8 cellular contexts compared by ENCODE assay signal in genomic region chr13:106083620-106084350, GRCh38.
A peak's percentile ranks its signal among the peaks of the same experiment; 100 is the strongest.
DNase-seq lines count a peak whose midpoint lies in the region; ATAC-seq and TF ChIP-seq lines count a peak whose summit lies in the region.

No MANE protein-coding gene starts in this region.

- no peak overlapping the region for H3K27ac Mint-ChIP-seq in activated CD8-positive, alpha-beta memory T cell treated with anti-CD3 and anti-CD28 coated beads, Interleukin-2, amount 10 ng/mL, durations not matched to agents 7 days and 5 days

- no peak for DNase-seq in AG04449 (ENCODE audit: low read depth, low spot score)
- DNase-seq in HT1080 (ENCODE audit: low read depth): peak; percentile 48
- peak; percentile 59 to 78 for DNase-seq in cardiac fibroblast (ENCODE audit: low read depth in 2 of 2)
- peak; percentile 74 for DNase-seq in midbrain (lab: John Stamatoyannopoulos, UW)
- no peak for DNase-seq in CD1c-positive myeloid dendritic cell (ENCODE audit: extremely low spot score)
- no peak for DNase-seq in activated CD8-positive, alpha-beta memory T cell treated with anti-CD3 and anti-CD28 coated beads, Interleukin-2, amount 10 ng/mL, durations not matched to agents 7 days and 5 days

- no peaks in the 10 kb centered on the region for H3K36me3 Mint-ChIP-seq in activated CD8-positive, alpha-beta memory T cell treated with anti-CD3 and anti-CD28 coated beads, Interleukin-2, amount 10 ng/mL, durations not matched to agents 7 days and 5 days

- ATAC-seq in GM18505 (IDR thresholded peaks at IDR 0.05; ENCODE audit: unreplicated experiment) (peak; percentile 59), HG03571 (IDR thresholded peaks at IDR 0.05; ENCODE audit: unreplicated experiment) (no peak)
- ATAC-seq in activated CD8-positive, alpha-beta memory T cell treated with anti-CD3 and anti-CD28 coated beads, Interleukin-2, amount 10 ng/mL, durations not matched to agents 7 days and 5 days: no peak

- no peaks in the 10 kb centered on the region for H3K9me3 Mint-ChIP-seq in activated CD8-positive, alpha-beta memory T cell treated with anti-CD3 and anti-CD28 coated beads, Interleukin-2, amount 10 ng/mL, durations not matched to agents 7 days and 5 days (ENCODE audit: low read depth)

- no peaks in the 10 kb centered on the region for H3K27me3 Mint-ChIP-seq in activated CD8-positive, alpha-beta memory T cell treated with anti-CD3 and anti-CD28 coated beads, Interleukin-2, amount 10 ng/mL, durations not matched to agents 7 days and 5 days

- CTCF ChIA-PET in AG04449 (lab: Yijun Ruan, JAX): interaction anchor here (0.6 to 2.2 kb wide), 11 partner anchors 14 to 450 kb away, joined by 3 to 6 read pairs (median 3); no protein-coding TSS in a partner anchor
- CTCF ChIA-PET in activated CD8-positive, alpha-beta memory T cell treated with anti-CD3 and anti-CD28 coated beads, Interleukin-2, amount 10 ng/mL, durations not matched to agents 7 days and 5 days (lab: Charles Lee): interaction anchor here (0.6 kb wide), 1 partner anchor 318 kb away, joined by 3 read pairs; no protein-coding TSS in a partner anchor

- POLR2A ChIA-PET in AG04449 (lab: Yijun Ruan, JAX): no interaction called here

- H3K4me1 Mint-ChIP-seq in activated CD8-positive, alpha-beta memory T cell treated with anti-CD3 and anti-CD28 coated beads, Interleukin-2, amount 10 ng/mL, durations not matched to agents 7 days and 5 days: no peaks in the 10 kb centered on the region

- no peak for TF ChIP-seq POLR2A in GM18505 (IDR thresholded peaks at IDR 0.05; ENCODE audit: borderline replicate concordance, extremely low read depth, insufficient read depth, insufficient read length)

- H3K4me3 Mint-ChIP-seq in activated CD8-positive, alpha-beta memory T cell treated with anti-CD3 and anti-CD28 coated beads, Interleukin-2, amount 10 ng/mL, durations not matched to agents 7 days and 5 days: no peak overlapping the region

- H3K4me3 ChIP-seq in AG04449 (ENCODE audit: low read depth, low read length) (no peak overlapping the region), cardiac fibroblast (replicated peaks in 1 of 2; ENCODE audit: low read depth in 2 of 2, low read length in 2 of 2) (no peak overlapping the region)

- TF ChIP-seq CTCF in AG04449 (IDR thresholded peaks at IDR 0.05; ENCODE audit: insufficient read depth, low read length, missing control alignments) (peak; percentile 43), cardiac fibroblast (IDR thresholded peaks at IDR 0.05; ENCODE audit: low read depth, low read length) (peak; percentile 82)

Comparison
In these comparisons a context has a peak if more than half of its experiments do, and no peak if none do; other contexts are left out.
1. DNase-seq: peak in HT1080 (single experiment), cardiac fibroblast (2 of 2) and midbrain (single experiment); none in AG04449 (single experiment), CD1c-positive myeloid dendritic cell (single experiment) and activated CD8-positive, alpha-beta memory T cell treated with anti-CD3 and anti-CD28 coated beads, Interleukin-2, amount 10 ng/mL, durations not matched to agents 7 days and 5 days (single experiment).